ENCODE assay signal across 8 cellular contexts in the genomic region with DNA sequence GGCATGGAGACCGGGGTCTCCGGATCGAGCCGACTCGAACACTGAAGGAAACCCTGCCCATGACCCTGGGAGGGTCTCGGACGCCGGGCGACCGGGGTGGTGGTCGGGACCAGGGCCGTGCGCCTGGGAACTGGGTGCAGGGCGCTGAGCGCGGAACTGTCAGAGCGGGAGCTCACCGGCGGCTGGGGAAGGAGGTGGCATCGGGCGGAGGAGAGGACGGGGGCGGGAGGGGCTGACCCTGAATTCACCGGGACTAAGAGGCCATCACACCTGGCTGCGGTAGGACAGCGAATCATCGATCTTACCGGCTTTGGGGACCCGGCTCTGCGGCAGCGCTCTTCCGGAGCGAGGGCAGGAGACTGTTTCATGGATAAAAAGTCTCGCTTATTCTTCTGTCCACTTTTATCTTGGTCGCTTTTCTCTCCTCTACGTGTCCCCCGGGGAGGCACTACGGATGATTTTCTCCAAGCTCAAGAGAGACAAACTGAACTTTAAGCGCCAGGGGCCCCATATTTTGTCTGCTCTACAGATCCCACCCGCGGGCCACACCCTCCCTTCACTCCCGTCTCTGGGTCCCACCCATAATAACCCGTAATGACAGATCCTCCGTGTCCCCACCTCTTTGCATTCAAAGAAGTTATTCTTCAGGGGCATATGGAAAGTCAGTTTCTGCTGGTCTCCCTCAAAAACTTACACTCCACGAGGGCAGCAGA. TPM values are rescaled to one million over a fixed set of nuclear protein-coding genes. Genes with fewer than 3 reads are reported as not detected.
DNase-seq lines count a peak whose midpoint lies in the region; ATAC-seq and TF ChIP-seq lines count a peak whose summit lies in the region.

A gene with protein sequence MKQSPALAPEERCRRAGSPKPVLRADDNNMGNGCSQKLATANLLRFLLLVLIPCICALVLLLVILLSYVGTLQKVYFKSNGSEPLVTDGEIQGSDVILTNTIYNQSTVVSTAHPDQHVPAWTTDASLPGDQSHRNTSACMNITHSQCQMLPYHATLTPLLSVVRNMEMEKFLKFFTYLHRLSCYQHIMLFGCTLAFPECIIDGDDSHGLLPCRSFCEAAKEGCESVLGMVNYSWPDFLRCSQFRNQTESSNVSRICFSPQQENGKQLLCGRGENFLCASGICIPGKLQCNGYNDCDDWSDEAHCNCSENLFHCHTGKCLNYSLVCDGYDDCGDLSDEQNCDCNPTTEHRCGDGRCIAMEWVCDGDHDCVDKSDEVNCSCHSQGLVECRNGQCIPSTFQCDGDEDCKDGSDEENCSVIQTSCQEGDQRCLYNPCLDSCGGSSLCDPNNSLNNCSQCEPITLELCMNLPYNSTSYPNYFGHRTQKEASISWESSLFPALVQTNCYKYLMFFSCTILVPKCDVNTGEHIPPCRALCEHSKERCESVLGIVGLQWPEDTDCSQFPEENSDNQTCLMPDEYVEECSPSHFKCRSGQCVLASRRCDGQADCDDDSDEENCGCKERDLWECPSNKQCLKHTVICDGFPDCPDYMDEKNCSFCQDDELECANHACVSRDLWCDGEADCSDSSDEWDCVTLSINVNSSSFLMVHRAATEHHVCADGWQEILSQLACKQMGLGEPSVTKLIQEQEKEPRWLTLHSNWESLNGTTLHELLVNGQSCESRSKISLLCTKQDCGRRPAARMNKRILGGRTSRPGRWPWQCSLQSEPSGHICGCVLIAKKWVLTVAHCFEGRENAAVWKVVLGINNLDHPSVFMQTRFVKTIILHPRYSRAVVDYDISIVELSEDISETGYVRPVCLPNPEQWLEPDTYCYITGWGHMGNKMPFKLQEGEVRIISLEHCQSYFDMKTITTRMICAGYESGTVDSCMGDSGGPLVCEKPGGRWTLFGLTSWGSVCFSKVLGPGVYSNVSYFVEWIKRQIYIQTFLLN (minus strand): TSS at position 486 of the 713 bp plus-strand sequence. CDS start 118 bp downstream, at position 368.

- ATAC-seq in HG03039 (IDR thresholded peaks at IDR 0.05; ENCODE audit: unreplicated experiment) (peak; percentile 5), natural killer cell (peak; percentile 32 to 42 (median 33)), HG03457 (IDR thresholded peaks at IDR 0.05; ENCODE audit: unreplicated experiment) (no peak)

- no peaks in the 10 kb centered on the region for H3K36me3 Mint-ChIP-seq in natural killer cell

- DNase-seq in NCI-H1417 (lab: John Stamatoyannopoulos, UW) (peak in 2 of 3 experiments; percentile 67 to 74), NCI-H1417 treated with DMSO at 0.1 percent for 48 hours (lab: John Stamatoyannopoulos, UW) (no peak), T-helper 9 cell (peak; percentile 10), epithelial cell of proximal tubule (ENCODE audit: low read depth) (no peak), natural killer cell (no peak), CD1c-positive myeloid dendritic cell (ENCODE audit: extremely low spot score) (no peak)

- no peaks in the 10 kb centered on the region for H3K9me3 Mint-ChIP-seq in natural killer cell

- H3K4me3 ChIP-seq in epithelial cell of proximal tubule (ENCODE audit: low read depth, low read length) = peak within 1 kb of the TSS; percentile 77

- H3K4me3 Mint-ChIP-seq in natural killer cell = peak within 1 kb of the TSS; percentile 92

- peaks cover 27 to 33% of the 10 kb centered on the region in 2 donors for H3K4me1 Mint-ChIP-seq in natural killer cell

- H3K27me3 Mint-ChIP-seq in natural killer cell (ENCODE audit: low read depth in 2 of 2) = peaks cover 14 to 25% of the 10 kb centered on the region in 2 donors

- intact Hi-C loops in natural killer cell (cut with micrococcal nuclease) = loop anchor here (2.0 kb wide), 1 partner anchor 169 kb away; no protein-coding TSS in a partner anchor

- TF ChIP-seq CTCF in epithelial cell of proximal tubule (conservative IDR thresholded peaks at IDR 0.05; ENCODE audit: low read depth, low read length) (no peak), natural killer cell (IDR thresholded peaks at IDR 0.05) (no peak)

- peak within 1 kb of the TSS in 1 of 2 donors; percentile 71 for H3K27ac Mint-ChIP-seq in natural killer cell

RNA-seq across cellular contexts. Expression of the gene that starts here (rescaled TPM):
- 0.12 TPM in 1 of 2 replicates, not detected in the other for total RNA-seq in epithelial cell of proximal tubule
- under 1 TPM in 1 of 3 donors, not detected in 2; 0.78 TPM for total RNA-seq in natural killer cell

Comparison
In these comparisons a context has a peak if more than half of its experiments do, and no peak if none do; other contexts are left out.
1. DNase-seq: peak in NCI-H1417 (2 of 3) and T-helper 9 cell (single experiment); none in NCI-H1417 treated with DMSO at 0.1 percent for 48 hours (single experiment), epithelial cell of proximal tubule (single experiment), natural killer cell (single experiment) and CD1c-positive myeloid dendritic cell (single experiment).
2. Peak in ATAC-seq in natural killer cell; RNA of the gene not detected or under 1 TPM.